Comparison of ENCODE assay signal across 10 cellular contexts in the genomic region with DNA sequence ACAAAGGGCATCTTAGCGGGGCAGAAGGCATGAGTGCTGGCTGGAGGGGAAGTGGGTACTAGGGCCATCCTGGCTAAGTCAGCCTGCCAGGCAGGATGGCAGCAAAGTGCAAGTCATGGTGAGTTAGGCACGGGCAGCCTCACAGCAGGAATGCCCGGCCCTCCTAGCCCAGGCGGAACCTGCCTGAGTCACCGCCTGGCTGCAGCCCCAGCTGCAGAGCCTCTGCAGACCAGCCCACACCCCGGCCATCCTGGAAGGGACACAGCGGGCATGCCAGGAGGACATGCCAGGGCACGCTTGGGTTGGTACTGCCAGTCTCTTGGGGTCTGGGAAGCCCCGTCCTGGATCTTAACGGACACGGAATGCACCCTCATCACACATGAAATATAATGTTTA. TPM values are rescaled to one million over a fixed set of nuclear protein-coding genes. Genes with fewer than 3 reads are reported as not detected.
DNase-seq lines count a peak whose midpoint lies in the region; ATAC-seq and TF ChIP-seq lines count a peak whose summit lies in the region.
"Had no signal": no experiment of that assay in that cellular context is flagged by ENCODE, and none has a peak within 500 bp of the region (broad histone marks: within the 10 kb centered on the region; RNA-seq: fewer than 3 reads in every experiment).

No MANE protein-coding gene starts in this region.

- 20 to 58% (median 32%) methylated on average over 9 to 11 of the region's 11 CpGs for WGBS in adrenal gland, 4 donors

- H3K9me3 Mint-ChIP-seq in activated CD8-positive, alpha-beta T cell treated with anti-CD3 and anti-CD28 coated beads, Interleukin-2, amount 10 ng/mL, durations not matched to agents 7 days and 5 days (ENCODE audit: insufficient read depth) = no peaks in the 10 kb centered on the region
- no peaks in the 10 kb centered on the region for H3K9me3 Mint-ChIP-seq in activated CD8-positive, alpha-beta T cell treated with anti-CD3 and anti-CD28 coated beads for 36 hours
- no peaks in the 10 kb centered on the region for H3K9me3 Mint-ChIP-seq in endothelial cell (ENCODE audit: unreplicated experiment)

- POLR2A ChIA-PET in activated CD8-positive, alpha-beta T cell treated with anti-CD3 and anti-CD28 coated beads, Interleukin-2, amount 10 ng/mL, durations not matched to agents 7 days and 5 days (lab: Charles Lee) = no interaction called here
- POLR2A ChIA-PET in activated CD8-positive, alpha-beta T cell treated with anti-CD3 and anti-CD28 coated beads for 36 hours (lab: Charles Lee) = interaction anchor here (0.6 kb wide), 1 partner anchor 13 kb away, joined by 4 read pairs; no protein-coding TSS in a partner anchor

- no peak for DNase-seq in activated CD8-positive, alpha-beta T cell treated with anti-CD3 and anti-CD28 coated beads, Interleukin-2, amount 10 ng/mL, durations not matched to agents 7 days and 5 days
- no peak for DNase-seq in activated CD8-positive, alpha-beta T cell treated with anti-CD3 and anti-CD28 coated beads for 36 hours
- DNase-seq in adrenal gland = peak; percentile 81 to 95 (median 92)
- DNase-seq in hypothalamus (lab: John Stamatoyannopoulos, UW) = peak in 42 of 51 donors; percentile 13 to 87 (median 55)
- peak; percentile 40 for DNase-seq in stromal cell of bone marrow (ENCODE audit: low read depth)
- no peak for DNase-seq in KBM-7
- DNase-seq in SKM-1 (lab: John Stamatoyannopoulos, UW; ENCODE audit: unreplicated experiment) = no peak
- DNase-seq in endothelial cell (ENCODE audit: low spot score) = no peak

- H3K27me3 ChIP-seq in adrenal gland = no peaks in the 10 kb centered on the region
- H3K27me3 ChIP-seq: BLaER1 had no signal

- no peaks in the 10 kb centered on the region for H3K36me3 ChIP-seq in adrenal gland (replicated peaks in 1 of 2)
- H3K36me3 ChIP-seq: BLaER1 had no signal

- intact Hi-C loops in activated CD8-positive, alpha-beta T cell treated with anti-CD3 and anti-CD28 coated beads for 36 hours (cut with micrococcal nuclease) = no loop called here
- intact Hi-C loops in adrenal gland (cut with DNase I) = loop anchor here in 1 of 2 donors (10.0 kb wide), 1 partner anchor 78 kb away; no protein-coding TSS in a partner anchor

- H3K4me1 ChIP-seq in adrenal gland (replicated peaks in 1 of 2) = peaks cover 13 to 15% of the 10 kb centered on the region in 2 donors
- H3K4me1 ChIP-seq: BLaER1 had no signal

- H3K27ac ChIP-seq in adrenal gland = peak overlapping the region in 4 of 5 donors; percentile 60 to 94 (median 82)
- H3K27ac ChIP-seq: BLaER1 had no signal

- H3K4me1 Mint-ChIP-seq in activated CD8-positive, alpha-beta T cell treated with anti-CD3 and anti-CD28 coated beads, Interleukin-2, amount 10 ng/mL, durations not matched to agents 7 days and 5 days (ENCODE audit: low read depth) = no peaks in the 10 kb centered on the region
- peaks cover 17% of the 10 kb centered on the region for H3K4me1 Mint-ChIP-seq in activated CD8-positive, alpha-beta T cell treated with anti-CD3 and anti-CD28 coated beads for 36 hours (ENCODE audit: low read depth)
- H3K4me1 Mint-ChIP-seq in endothelial cell (ENCODE audit: unreplicated experiment) = peaks cover 8% of the 10 kb centered on the region

- in situ Hi-C loops in KBM-7 (cut with MboI; ENCODE audit: low pct_unique_long_range_greater_than_20kb, low sequenced_read_pairs) = no loop called here

- H3K4me3 Mint-ChIP-seq in activated CD8-positive, alpha-beta T cell treated with anti-CD3 and anti-CD28 coated beads, Interleukin-2, amount 10 ng/mL, durations not matched to agents 7 days and 5 days = no peak overlapping the region
- no peak overlapping the region for H3K4me3 Mint-ChIP-seq in activated CD8-positive, alpha-beta T cell treated with anti-CD3 and anti-CD28 coated beads for 36 hours
- no peak overlapping the region for H3K4me3 Mint-ChIP-seq in endothelial cell (ENCODE audit: unreplicated experiment)

- H3K27ac Mint-ChIP-seq in activated CD8-positive, alpha-beta T cell treated with anti-CD3 and anti-CD28 coated beads, Interleukin-2, amount 10 ng/mL, durations not matched to agents 7 days and 5 days = no peak overlapping the region
- H3K27ac Mint-ChIP-seq in activated CD8-positive, alpha-beta T cell treated with anti-CD3 and anti-CD28 coated beads for 36 hours = no peak overlapping the region
- H3K27ac Mint-ChIP-seq in endothelial cell (ENCODE audit: unreplicated experiment) = no peak overlapping the region

- peak in 1 of 2 donors; percentile 68 for TF ChIP-seq POLR2A in adrenal gland (IDR thresholded peaks at IDR 0.05)

- CTCF ChIA-PET in activated CD8-positive, alpha-beta T cell treated with anti-CD3 and anti-CD28 coated beads, Interleukin-2, amount 10 ng/mL, durations not matched to agents 7 days and 5 days (lab: Charles Lee) = interaction anchor here (1.1 to 1.6 kb wide), 3 partner anchors 8 to 13 kb away, joined by 3 to 6 read pairs (median 6); no protein-coding TSS in a partner anchor
- CTCF ChIA-PET in activated CD8-positive, alpha-beta T cell treated with anti-CD3 and anti-CD28 coated beads for 36 hours (lab: Charles Lee) = interaction anchor here (1.7 to 5.8 kb wide), 2 partner anchors 8 to 13 kb away, joined by 9 to 36 read pairs; no protein-coding TSS in a partner anchor

- no peak for TF ChIP-seq CTCF in activated CD8-positive, alpha-beta T cell treated with anti-CD3 and anti-CD28 coated beads for 36 hours (IDR thresholded peaks at IDR 0.05)
- TF ChIP-seq CTCF in adrenal gland (IDR thresholded peaks at IDR 0.05) (peak in 1 of 6 experiments; percentile 9), endothelial cell (IDR thresholded peaks at IDR 0.05; ENCODE audit: unreplicated experiment) (no peak)

- peaks cover 10% of the 10 kb centered on the region for H3K27me3 Mint-ChIP-seq in activated CD8-positive, alpha-beta T cell treated with anti-CD3 and anti-CD28 coated beads, Interleukin-2, amount 10 ng/mL, durations not matched to agents 7 days and 5 days (ENCODE audit: low read depth)
- peaks cover 16% of the 10 kb centered on the region for H3K27me3 Mint-ChIP-seq in activated CD8-positive, alpha-beta T cell treated with anti-CD3 and anti-CD28 coated beads for 36 hours
- peaks cover 14% of the 10 kb centered on the region for H3K27me3 Mint-ChIP-seq in endothelial cell (ENCODE audit: unreplicated experiment)

- H3K4me3 ChIP-seq in adrenal gland = no peak overlapping the region
- H3K4me3 ChIP-seq: BLaER1 had no signal

- H3K36me3 Mint-ChIP-seq in activated CD8-positive, alpha-beta T cell treated with anti-CD3 and anti-CD28 coated beads, Interleukin-2, amount 10 ng/mL, durations not matched to agents 7 days and 5 days (ENCODE audit: low read depth) = no peaks in the 10 kb centered on the region
- H3K36me3 Mint-ChIP-seq in activated CD8-positive, alpha-beta T cell treated with anti-CD3 and anti-CD28 coated beads for 36 hours (ENCODE audit: low read depth) = no peaks in the 10 kb centered on the region
- peaks cover 4% of the 10 kb centered on the region for H3K36me3 Mint-ChIP-seq in endothelial cell (ENCODE audit: low read depth, unreplicated experiment)

- peak; percentile 39 for ATAC-seq in activated CD8-positive, alpha-beta T cell treated with anti-CD3 and anti-CD28 coated beads, Interleukin-2, amount 10 ng/mL, durations not matched to agents 7 days and 5 days
- no peak for ATAC-seq in activated CD8-positive, alpha-beta T cell treated with anti-CD3 and anti-CD28 coated beads for 36 hours

- no peaks in the 10 kb centered on the region for H3K9me3 ChIP-seq in adrenal gland (replicated peaks in 1 of 3)
- H3K9me3 ChIP-seq: BLaER1 had no signal

RNA-seq across cellular contexts. Expression of a gene that starts 4.9 kb away (rescaled TPM):
- not detected for total RNA-seq in activated CD8-positive, alpha-beta T cell treated with anti-CD3 and anti-CD28 coated beads, Interleukin-2, amount 10 ng/mL, durations not matched to agents 7 days and 5 days
- total RNA-seq in activated CD8-positive, alpha-beta T cell treated with anti-CD3 and anti-CD28 coated beads for 36 hours = under 1 TPM; 0.38 to 0.92 TPM
- 1 to 10 TPM in 6 of 8 donors, under 1 TPM in 1, not detected in 1; 0.21 to 4.0 (median 2.1) TPM for total RNA-seq in adrenal gland
- under 1 TPM; 0.09 to 0.98 (median 0.56) TPM for polyA plus RNA-seq in adrenal gland
- total RNA-seq in endothelial cell (ENCODE audit: unreplicated experiment) = 0.31 TPM
- total RNA-seq: T-helper 2 cell treated with Interferon-gamma antibody and Interleukin-4, amounts not matched to agents 100 ng/mL and 5 ng/mL, for 36 hours had no signal

RNA-seq across cellular contexts. Expression of a gene that starts 36.7 kb away (rescaled TPM):
- total RNA-seq in activated CD8-positive, alpha-beta T cell treated with anti-CD3 and anti-CD28 coated beads, Interleukin-2, amount 10 ng/mL, durations not matched to agents 7 days and 5 days = not detected
- total RNA-seq in activated CD8-positive, alpha-beta T cell treated with anti-CD3 and anti-CD28 coated beads for 36 hours = not detected
- 1 to 10 TPM in 1 of 8 donors, under 1 TPM in 2, not detected in 5; 0.28 to 1.3 (median 0.36) TPM for total RNA-seq in adrenal gland
- polyA plus RNA-seq in adrenal gland = under 1 TPM in 1 of 3 donors, not detected in 2; 0.10 TPM
- total RNA-seq in endothelial cell (ENCODE audit: unreplicated experiment) = not detected
- total RNA-seq: T-helper 2 cell treated with Interferon-gamma antibody and Interleukin-4, amounts not matched to agents 100 ng/mL and 5 ng/mL, for 36 hours had no signal

Comparison
In these comparisons a context has a peak if more than half of its experiments do, and no peak if none do; other contexts are left out.
1. DNase-seq: peak in adrenal gland (7 of 7), hypothalamus (42 of 51) and stromal cell of bone marrow (single experiment); none in activated CD8-positive, alpha-beta T cell treated with anti-CD3 and anti-CD28 coated beads, Interleukin-2, amount 10 ng/mL, durations not matched to agents 7 days and 5 days (single experiment), activated CD8-positive, alpha-beta T cell treated with anti-CD3 and anti-CD28 coated beads for 36 hours (single experiment), KBM-7 (single experiment), SKM-1 (single experiment) and endothelial cell (single experiment).